20 cellular contexts compared by ENCODE assay signal in the genomic region with DNA sequence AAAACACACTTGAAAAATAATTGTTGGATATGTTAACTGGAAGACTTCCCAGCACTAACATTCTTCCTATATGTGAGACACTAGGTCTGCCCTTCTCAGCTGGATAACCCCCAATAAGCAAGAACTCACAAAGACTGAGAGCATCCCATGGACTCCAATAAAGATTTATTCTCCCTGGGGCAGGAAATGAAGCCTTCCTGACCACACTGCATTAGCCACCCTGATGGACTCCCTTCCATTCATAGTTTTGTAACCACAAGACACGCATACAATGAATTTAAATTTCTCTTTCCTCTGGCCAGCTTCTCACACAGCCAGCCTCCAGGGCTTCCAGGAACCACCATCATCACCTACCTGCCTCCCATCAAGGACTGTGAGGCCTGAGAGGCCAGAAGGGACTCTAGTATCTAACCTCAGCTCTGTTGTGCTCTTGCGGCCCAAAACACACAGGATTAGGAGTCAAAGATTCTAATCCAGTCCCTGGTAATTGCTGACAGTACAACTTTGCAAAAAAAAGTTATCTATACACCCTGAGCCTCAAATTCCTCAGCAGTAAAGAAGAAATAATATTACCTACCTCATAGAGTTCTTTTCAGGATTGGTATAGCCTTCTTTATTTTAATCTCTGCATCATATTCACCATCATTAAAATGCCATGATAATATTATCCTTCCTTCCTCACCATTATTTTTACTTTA. TPM values are rescaled to one million over a fixed set of nuclear protein-coding genes. Genes with fewer than 3 reads are reported as not detected.
DNase-seq lines count a peak whose midpoint lies in the region; ATAC-seq, FAIRE-seq and TF ChIP-seq lines count a peak whose summit lies in the region.
"Had no signal": no experiment of that assay in that cellular context is flagged by ENCODE, and none has a peak within 500 bp of the region (broad histone marks: within the 10 kb centered on the region; RNA-seq: fewer than 3 reads in every experiment).

No MANE protein-coding gene starts in this region.

- no peak overlapping the region for H3K4me3 Mint-ChIP-seq in naive thymus-derived CD4-positive, alpha-beta T cell
- H3K4me3 Mint-ChIP-seq: activated naive CD8-positive, alpha-beta T cell treated with anti-CD3 and anti-CD28 coated beads, Interleukin-2, amount 50 U/mL, for 24 hours; GM23338; immature natural killer cell had no signal

- H2BK15ac ChIP-seq in mesenchymal stem cell (ENCODE audit: low read depth, poor library complexity, severe bottlenecking), result no peak overlapping the region

- no peak overlapping the region for H3K14ac ChIP-seq in mesenchymal stem cell (ENCODE audit: low read length in 2 of 2)

- no peak overlapping the region for H2BK5ac ChIP-seq in mesenchymal stem cell (ENCODE audit: low read depth, low read length, poor library complexity, severe bottlenecking)

- peak overlapping the region; percentile 57 for H3K27ac ChIP-seq in AG04450 (ENCODE audit: low read depth, low read length)
- H3K27ac ChIP-seq in K562 (ENCODE audit: extremely low read depth, low read depth, low read length), result no peak overlapping the region
- H3K27ac ChIP-seq in mesenchymal stem cell (ENCODE audit: low read length, poor library complexity, severe bottlenecking), result peak overlapping the region; percentile 59
- no peak overlapping the region for H3K27ac ChIP-seq in naive thymus-derived CD4-positive, alpha-beta T cell (ENCODE audit: low read depth, low read length)
- H3K27ac ChIP-seq: foreskin keratinocyte, thyroid gland had no signal

- H3K9me1 ChIP-seq in K562 (ENCODE audit: control insufficient read depth, insufficient read depth, low read length), result no peaks in the 10 kb centered on the region

- no peak overlapping the region for H3K23ac ChIP-seq in mesenchymal stem cell (ENCODE audit: low read length in 2 of 2)

- no peaks in the 10 kb centered on the region for H3K79me1 ChIP-seq in mesenchymal stem cell (replicated peaks; ENCODE audit: low read length, poor library complexity, severe bottlenecking)

- no peaks in the 10 kb centered on the region for H3K9me3 ChIP-seq in AG04450 (ENCODE audit: control insufficient read depth, insufficient read depth, low read length)
- no peaks in the 10 kb centered on the region for H3K9me3 ChIP-seq in K562 (replicated peaks; ENCODE audit: control insufficient read depth, insufficient read depth, low read depth, low read length)
- no peaks in the 10 kb centered on the region for H3K9me3 ChIP-seq in mesenchymal stem cell (ENCODE audit: control insufficient read depth, low read length)
- H3K9me3 ChIP-seq in naive thymus-derived CD4-positive, alpha-beta T cell (ENCODE audit: control insufficient read depth in 2 of 3, low read length in 3 of 3), result no peaks in the 10 kb centered on the region
- H3K9me3 ChIP-seq: thyroid gland had no signal

- ATAC-seq in K562 (no peak), HG03196 (IDR thresholded peaks at IDR 0.05; ENCODE audit: unreplicated experiment) (no peak)
- ATAC-seq in naive thymus-derived CD4-positive, alpha-beta T cell, result no peak
- ATAC-seq: activated naive CD8-positive, alpha-beta T cell treated with anti-CD3 and anti-CD28 coated beads, Interleukin-2, amount 50 U/mL, for 24 hours; foreskin keratinocyte; GM23338 had no signal

- TF ChIP-seq CTCF in AG04450 (IDR thresholded peaks at IDR 0.05; ENCODE audit: low read depth, low read length) (no peak), K562 (IDR thresholded peaks at IDR 0.05 in 2 of 3, conservative IDR thresholded peaks at IDR 0.05 in 1 of 3; ENCODE audit: insufficient read depth in 2 of 3, low read depth in 1 of 3, low read length in 3 of 3) (no peak)

- no peaks in the 10 kb centered on the region for H3K4me1 ChIP-seq in K562 (replicated peaks in 1 of 2; ENCODE audit: control insufficient read depth in 2 of 2, insufficient read depth in 2 of 2, low read length in 2 of 2)
- peaks cover 5% of the 10 kb centered on the region for H3K4me1 ChIP-seq in mesenchymal stem cell (ENCODE audit: control insufficient read depth, insufficient read depth, low read depth, low read length)
- no peaks in the 10 kb centered on the region for H3K4me1 ChIP-seq in naive thymus-derived CD4-positive, alpha-beta T cell (ENCODE audit: control insufficient read depth in 2 of 2, insufficient read depth in 2 of 2, low read length in 2 of 2)
- H3K4me1 ChIP-seq: thyroid gland had no signal

- no peak overlapping the region for H4K91ac ChIP-seq in mesenchymal stem cell (ENCODE audit: low read length)

- no peak for TF ChIP-seq EP300 in K562 (IDR thresholded peaks at IDR 0.05; ENCODE audit: low read length)

- H2BK120ac ChIP-seq in mesenchymal stem cell (ENCODE audit: low read depth, low read length), result no peak overlapping the region

- no peaks in the 10 kb centered on the region for H3K27me3 Mint-ChIP-seq in naive thymus-derived CD4-positive, alpha-beta T cell
- H3K27me3 Mint-ChIP-seq: activated naive CD8-positive, alpha-beta T cell treated with anti-CD3 and anti-CD28 coated beads, Interleukin-2, amount 50 U/mL, for 24 hours had no signal

- FAIRE-seq in K562 (lab: Jason Lieb, UNC), result no peak

- no peak for TF ChIP-seq POLR2A in K562 (conservative IDR thresholded peaks at IDR 0.05)

- H3K4me1 Mint-ChIP-seq in naive thymus-derived CD4-positive, alpha-beta T cell, result peaks cover 0 to 3% (median 0%) of the 10 kb centered on the region in 7 donors
- H3K4me1 Mint-ChIP-seq: activated naive CD8-positive, alpha-beta T cell treated with anti-CD3 and anti-CD28 coated beads, Interleukin-2, amount 50 U/mL, for 24 hours; GM23338; immature natural killer cell had no signal

- no peaks in the 10 kb centered on the region for H3K36me3 ChIP-seq in K562 (ENCODE audit: control insufficient read depth, insufficient read depth, low read length)
- peaks cover 0 to 54% of the 10 kb centered on the region in 2 experiments for H3K36me3 ChIP-seq in mesenchymal stem cell (ENCODE audit: control insufficient read depth in 1 of 2, insufficient read depth in 2 of 2, low read depth in 1 of 2, low read length in 2 of 2)
- peaks cover 0 to 9% (median 0%) of the 10 kb centered on the region in 3 experiments for H3K36me3 ChIP-seq in naive thymus-derived CD4-positive, alpha-beta T cell (ENCODE audit: control insufficient read depth in 2 of 3, insufficient read depth in 3 of 3, low read length in 3 of 3)

- H3K9ac ChIP-seq in K562 (ENCODE audit: insufficient read depth in 1 of 2, low read depth in 2 of 2, low read length in 2 of 2) (no peak overlapping the region), mesenchymal stem cell (ENCODE audit: low read length) (no peak overlapping the region)

- H3K18ac ChIP-seq in mesenchymal stem cell (ENCODE audit: low read depth in 1 of 2, low read length in 2 of 2), result no peak overlapping the region

- no peak overlapping the region for H3K4me2 ChIP-seq in K562 (ENCODE audit: insufficient read depth, low read length)
- no peak overlapping the region for H3K4me2 ChIP-seq in mesenchymal stem cell (ENCODE audit: low read length, poor library complexity, severe bottlenecking)
- H3K4me2 ChIP-seq: GM23338 had no signal

- H3K27me3 ChIP-seq in AG04450 (ENCODE audit: control insufficient read depth, insufficient read depth, low read length) (no peaks in the 10 kb centered on the region), K562 (ENCODE audit: control insufficient read depth in 2 of 2, insufficient read depth in 2 of 2, low read length in 2 of 2) (peaks cover 0 to 4% of the 10 kb centered on the region in 2 experiments; a peak in 2 of 5 replicates), mesenchymal stem cell (ENCODE audit: control insufficient read depth in 1 of 2, insufficient read depth in 1 of 2, low read length in 2 of 2) (no peaks in the 10 kb centered on the region)
- no peaks in the 10 kb centered on the region for H3K27me3 ChIP-seq in naive thymus-derived CD4-positive, alpha-beta T cell (ENCODE audit: control insufficient read depth in 2 of 2, insufficient read depth in 2 of 2, low read length in 2 of 2)
- H3K27me3 ChIP-seq: foreskin keratinocyte, thyroid gland had no signal

- H3K4me3 ChIP-seq in AG04450 (ENCODE audit: low read depth, low read length), result no peak overlapping the region
- H3K4me3 ChIP-seq in K562, result no peak overlapping the region
- no peak overlapping the region for H3K4me3 ChIP-seq in mesenchymal stem cell (ENCODE audit: insufficient read depth in 1 of 2, low read depth in 1 of 2, low read length in 2 of 2)
- no peak overlapping the region for H3K4me3 ChIP-seq in naive thymus-derived CD4-positive, alpha-beta T cell (ENCODE audit: low read length)
- H3K4me3 ChIP-seq: GM23338, thyroid gland had no signal

- BruUV-seq in K562 (replicated peaks; lab: Mats Ljungman, UMichigan), result no TSS peak

- CTCF ChIA-PET in AG04450 (lab: Charles Lee), result no interaction called here
- CTCF ChIA-PET in K562 (lab: Yijun Ruan, JAX; ENCODE audit: low intra/inter-chr PET ratio), result no interaction called here
- CTCF ChIA-PET in naive thymus-derived CD4-positive, alpha-beta T cell (lab: Charles Lee), result no interaction called here

- DNase-seq in AG04450 (ENCODE audit: low read depth, low spot score) (peak; percentile 72), HS-5 (ENCODE audit: low read depth) (peak; percentile 31), K562 (ENCODE audit: extremely low read depth in 1 of 4, low spot score in 3 of 4) (no peak), mesenchymal stem cell (peak; percentile 75), cardiac septum (ENCODE audit: low spot score) (no peak)
- DNase-seq in activated CD8-positive, alpha-beta memory T cell treated with anti-CD3 and anti-CD28 coated beads for 24 hours, result no peak
- no peak for DNase-seq in naive thymus-derived CD4-positive, alpha-beta T cell
- DNase-seq: activated naive CD8-positive, alpha-beta T cell treated with anti-CD3 and anti-CD28 coated beads, Interleukin-2, amount 50 U/mL, for 24 hours; activated T-cell treated with anti-CD3 and anti-CD28 coated beads, Interleukin-2, amount 50 U/mL, for 1 hour; AML-193; dermis blood vessel endothelial cell; DND-41; immature natural killer cell; midbrain; NCI-H1417; SW 1271; thyroid gland had no signal

- no peak overlapping the region for H4K8ac ChIP-seq in mesenchymal stem cell (ENCODE audit: low read length)

- no peak for TF ChIP-seq RAD21 in K562 (CRISPR knock-in tag; conservative IDR thresholded peaks at IDR 0.05 in 1 of 2, IDR thresholded peaks at IDR 0.05 in 1 of 2)

- in situ Hi-C loops in K562 (cut with MboI), result no loop called here

- WGBS in K562 (ENCODE audit: insufficient coverage, low coverage, missing lambda C conversion rate), result 0% methylated on average over 2 of the region's 2 CpGs
- WGBS in mesenchymal stem cell, result 84% methylated on average over 2 of the region's 2 CpGs

- H2AK5ac ChIP-seq in mesenchymal stem cell (ENCODE audit: low read length, severe bottlenecking), result no peak overlapping the region

- POLR2A ChIA-PET in AG04450 (lab: Yijun Ruan, JAX), result no interaction called here
- POLR2A ChIA-PET in K562 (lab: Yijun Ruan, JAX), result no interaction called here
- POLR2A ChIA-PET in naive thymus-derived CD4-positive, alpha-beta T cell (lab: Charles Lee), result no interaction called here

- peaks cover 5 to 52% (median 27%) of the 10 kb centered on the region in 5 donors for H3K36me3 Mint-ChIP-seq in naive thymus-derived CD4-positive, alpha-beta T cell

- no peak overlapping the region for H2BK12ac ChIP-seq in mesenchymal stem cell (ENCODE audit: low read length in 2 of 2)

- intact Hi-C loops in K562 (cut with micrococcal nuclease), result no loop called here
- intact Hi-C loops in naive thymus-derived CD4-positive, alpha-beta T cell (cut with micrococcal nuclease), result no loop called here
- intact Hi-C loops in cardiac septum (cut with DNase I), result no loop called here

- no peaks in the 10 kb centered on the region for H3K79me2 ChIP-seq in K562 (ENCODE audit: control insufficient read depth, insufficient read depth, low read length)

- H2AFZ ChIP-seq in K562 (ENCODE audit: low read depth, low read length), result no peak overlapping the region
- no peak overlapping the region for H2AFZ ChIP-seq in mesenchymal stem cell (ENCODE audit: low read depth, low read length)
- H2AFZ ChIP-seq: GM23338 had no signal

- H4K20me1 ChIP-seq in K562 (replicated peaks; ENCODE audit: control insufficient read depth, insufficient read depth, low read length), result no peaks in the 10 kb centered on the region

- no peak overlapping the region for H3K4ac ChIP-seq in mesenchymal stem cell (ENCODE audit: low read depth in 1 of 2, low read length in 2 of 2)

- no peak overlapping the region for H3K27ac Mint-ChIP-seq in naive thymus-derived CD4-positive, alpha-beta T cell
- H3K27ac Mint-ChIP-seq: activated naive CD8-positive, alpha-beta T cell treated with anti-CD3 and anti-CD28 coated beads, Interleukin-2, amount 50 U/mL, for 24 hours; GM23338; immature natural killer cell had no signal

- no peaks in the 10 kb centered on the region for H3K9me3 Mint-ChIP-seq in naive thymus-derived CD4-positive, alpha-beta T cell
- H3K9me3 Mint-ChIP-seq: activated naive CD8-positive, alpha-beta T cell treated with anti-CD3 and anti-CD28 coated beads, Interleukin-2, amount 50 U/mL, for 24 hours; GM23338; immature natural killer cell had no signal

RNA-seq across cellular contexts. Expression of gene GDPD4, which starts 45.6 kb away (rescaled TPM):
- polyA plus RNA-seq in AG04450 (2011; rRNA removed) (not detected in 2 replicates), K562 (2011; rRNA removed) (not detected in 2 replicates), K562 (2014; fragmentation: Illumina TruSeq; extraction: Trizol) (not detected in 2 replicates), K562 (2014; fragmentation: Nextera tagmentation; extraction: Ambion mirVana) (not detected), K562 (2014; rRNA removed) (not detected in 2 replicates)
- not detected in 2 replicates for polyA minus RNA-seq in AG04450 (2011; rRNA and poly(A)+ RNA removed)
- total RNA-seq in K562 (2011; cell fraction: chromatin; rRNA removed; ENCODE audit: low replicate concordance), result 0.51 TPM in 1 of 2 replicates, not detected in the other
- total RNA-seq in K562 (2011; cell fraction: nucleolus; rRNA removed), result not detected in 2 replicates
- not detected in 2 replicates for total RNA-seq in K562 (2011; cell fraction: nucleoplasm; rRNA removed)
- total RNA-seq in K562 (2014; rRNA removed) (not detected in 2 replicates), K562 (2014; rRNA removed; fragmentation: Illumina TruSeq; extraction: Trizol) (0.40 TPM in 1 of 2 replicates, not detected in the other), K562 (2015; rRNA removed; fragmentation: Illumina TruSeq; extraction: Trizol) (not detected in 2 replicates), K562 (2021) (not detected in 2 replicates), cardiac septum (not detected)
- polyA plus RNA-seq in K562 (2011; cell fraction: cytosol; rRNA removed), result not detected in 2 replicates
- polyA plus RNA-seq in K562 (2011; cell fraction: nucleus; rRNA removed), result 0.18 TPM in 1 of 2 replicates, not detected in the other
- 0.25 TPM in 1 of 2 replicates, not detected in the other for polyA plus RNA-seq in K562 (2012)
- polyA minus RNA-seq in K562 (2011; rRNA and poly(A)+ RNA removed), result not detected in 2 replicates
- not detected in 2 replicates for polyA minus RNA-seq in K562 (2011; cell fraction: cytosol; rRNA and poly(A)+ RNA removed)
- polyA minus RNA-seq in K562 (2011; cell fraction: nucleus; rRNA and poly(A)+ RNA removed), result 0.27 TPM in 1 of 2 replicates, not detected in the other
- not detected for polyA plus RNA-seq in mesenchymal stem cell (2013, experiment 1 of 2)
- polyA plus RNA-seq in mesenchymal stem cell (2013, experiment 2 of 2), result not detected
- total RNA-seq in naive thymus-derived CD4-positive, alpha-beta T cell, result not detected
- polyA plus RNA-seq in naive thymus-derived CD4-positive, alpha-beta T cell, result not detected
- total RNA-seq: dermis blood vessel endothelial cell, foreskin keratinocyte, GM23338 had no signal
- polyA plus RNA-seq: foreskin keratinocyte, GM23338, immature natural killer cell had no signal

Comparison
In these comparisons a context has a peak if more than half of its experiments do, and no peak if none do; other contexts are left out.
1. DNase-seq: peak in AG04450 (single experiment), HS-5 (single experiment) and mesenchymal stem cell (single experiment); none in K562 (0 of 4), activated CD8-positive, alpha-beta memory T cell treated with anti-CD3 and anti-CD28 coated beads for 24 hours (single experiment), naive thymus-derived CD4-positive, alpha-beta T cell (0 of 9) and cardiac septum (single experiment).
2. H3K27ac ChIP-seq: peak in AG04450 (single experiment) and mesenchymal stem cell (single experiment); none in K562 (single experiment) and naive thymus-derived CD4-positive, alpha-beta T cell (single experiment).